Comparison of ENCODE assay signal across 21 cellular contexts in genomic region chr6:127225497-127225896, GRCh38. TPM values are rescaled to one million over a fixed set of nuclear protein-coding genes. Genes with fewer than 3 reads are reported as not detected.
DNase-seq lines count a peak whose midpoint lies in the region; FAIRE-seq and TF ChIP-seq lines count a peak whose summit lies in the region.
"Had no signal": no experiment of that assay in that cellular context is flagged by ENCODE, and none has a peak within 500 bp of the region (broad histone marks: within the 10 kb centered on the region; RNA-seq: fewer than 3 reads in every experiment).

No MANE protein-coding gene starts in this region.

- TF ChIP-seq RAD21 in Ishikawa (IDR thresholded peaks at IDR 0.05; ENCODE audit: low read depth), result no peak

- no peaks in the 10 kb centered on the region for H3K36me3 ChIP-seq in bronchial epithelial cell (ENCODE audit: control insufficient read depth, insufficient read depth, low read length)
- H3K36me3 ChIP-seq: BE2C had no signal

- H3K4me3 ChIP-seq in bronchial epithelial cell (ENCODE audit: low read depth, low read length), result no peak overlapping the region
- H3K4me3 ChIP-seq: GM12878 had no signal

- no peaks in the 10 kb centered on the region for H3K27me3 ChIP-seq in bronchial epithelial cell (ENCODE audit: control insufficient read depth, insufficient read depth, low read length)

- 0 out of 2 replicates have a peak, but pooled peaks have one; percentile 19 for TF ChIP-seq EP300 in Ishikawa (IDR thresholded peaks at IDR 0.05; ENCODE audit: borderline replicate concordance)

- DNase-seq in bronchial epithelial cell (ENCODE audit: low read depth), result peak; percentile 40
- peak; percentile 1 for DNase-seq in kidney glomerular epithelial cell (lab: John Stamatoyannopoulos, UW)
- DNase-seq in NCI-H2196 (lab: John Stamatoyannopoulos, UW; ENCODE audit: unreplicated experiment), result no peak
- no peak for DNase-seq in nucleus accumbens (lab: John Stamatoyannopoulos, UW)
- DNase-seq in NCI-H2081 (lab: John Stamatoyannopoulos, UW), result no peak
- no peak for DNase-seq in mucosa of gallbladder (ENCODE audit: low spot score)
- DNase-seq: ACHN; BE2C; C1 segment of cervical spinal cord; CD4-positive, CD25-positive, alpha-beta regulatory T cell; CD8-positive, alpha-beta memory T cell; COR-L47; DMS 273 treated with DMSO at 0.1 percent for 48 hours; DMS53; DND-41; EL; H9 had no signal

- TF ChIP-seq CTCF in bronchial epithelial cell (IDR thresholded peaks at IDR 0.05; ENCODE audit: insufficient read depth, low read length, severe bottlenecking), result no peak

- FAIRE-seq in bronchial epithelial cell (lab: Jason Lieb, UNC), result no peak
- FAIRE-seq: A204.1, GM12878, H1 had no signal

TF ChIP-seq in Ishikawa, 13 proteins besides CTCF, POLR2A, EP300 and RAD21:
- TF ChIP-seq YY1 (IDR thresholded peaks at IDR 0.05; ENCODE audit: low read depth) (no peak), TEAD4 (IDR thresholded peaks at IDR 0.05) (peak; percentile 58)

RNA-seq across cellular contexts. Expression of gene RNF146, which starts 41.2 kb away (rescaled TPM):
- total RNA-seq in bronchial epithelial cell, result 49.0 TPM in 2 replicates
- 41.5 TPM for total RNA-seq in mucosa of gallbladder

Comparison
In these comparisons a context has a peak if more than half of its experiments do, and no peak if none do; other contexts are left out.
1. DNase-seq: peak in bronchial epithelial cell (single experiment) and kidney glomerular epithelial cell (single experiment); none in NCI-H2196 (single experiment), nucleus accumbens (0 of 56), NCI-H2081 (0 of 2) and mucosa of gallbladder (single experiment).